Comparison of ENCODE assay signal across 9 cellular contexts in genomic region chr1:3856923-3857790, GRCh38.
DNase-seq lines count a peak whose midpoint lies in the region; ATAC-seq and FAIRE-seq lines count a peak whose summit lies in the region.
"Had no signal": no experiment of that assay in that cellular context is flagged by ENCODE, and none has a peak within 500 bp of the region (broad histone marks: within the 10 kb centered on the region; RNA-seq: fewer than 3 reads in every experiment).

CEP104 (minus strand) TSS chr1:3857211; CDS start chr1:3852407, 4,804 bp downstream.
DFFB (plus strand) TSS chr1:3857476; CDS start chr1:3857604, 128 bp downstream.

- no peaks in the 10 kb centered on the region for H3K9me3 Mint-ChIP-seq in central memory CD8-positive, alpha-beta T cell

- peak; percentile 77 for FAIRE-seq in islet of Langerhans (lab: Jason Lieb, UNC)
- FAIRE-seq: TTC549 had no signal

- H3K36me3 Mint-ChIP-seq in central memory CD8-positive, alpha-beta T cell (ENCODE audit: insufficient read depth): peaks cover 13% of the 10 kb centered on the region

- peak within 1 kb of the TSS; percentile 97 for H3K4me3 Mint-ChIP-seq in central memory CD8-positive, alpha-beta T cell

- peak; percentile 91 for ATAC-seq in GM18873 (IDR thresholded peaks at IDR 0.05; ENCODE audit: low FRiP score, unreplicated experiment)
- peak; percentile 94 for ATAC-seq in HG03139 (IDR thresholded peaks at IDR 0.05; ENCODE audit: unreplicated experiment)
- peak; percentile 98 for ATAC-seq in central memory CD8-positive, alpha-beta T cell (replicated peaks; ENCODE audit: extremely low read depth, poor library complexity, severe bottlenecking)

- no peaks in the 10 kb centered on the region for H3K27me3 Mint-ChIP-seq in central memory CD8-positive, alpha-beta T cell

- peaks cover 38% of the 10 kb centered on the region for H3K4me1 Mint-ChIP-seq in central memory CD8-positive, alpha-beta T cell

- H3K27ac Mint-ChIP-seq in central memory CD8-positive, alpha-beta T cell (ENCODE audit: low read depth): peak within 1 kb of the TSS; percentile 92

- DNase-seq in AG08395 (ENCODE audit: low spot score): peak; percentile 100
- peak; percentile 99 for DNase-seq in NCI-H345 (lab: John Stamatoyannopoulos, UW)
- DNase-seq in activated CD4-positive, CD25-positive, alpha-beta regulatory T cell (lab: John Stamatoyannopoulos, UW): peak; percentile 92 to 96 (median 94)
- peak; percentile 92 to 96 for DNase-seq in central memory CD8-positive, alpha-beta T cell (ENCODE audit: low spot score in 2 of 2)
- peak; percentile 93 for DNase-seq in stimulated activated CD4-positive, alpha-beta T cell treated with anti-CD3 and anti-CD28 coated beads, Interleukin-12 subunit alpha, Interleukin-12 subunit beta, amount 100 ng/mL, for 4 hours

Comparison
In these comparisons a context has a peak if more than half of its experiments do, and no peak if none do; other contexts are left out.
1. Peak in every context shown above with its lines: DNase-seq and ATAC-seq.